In the genomic region with DNA sequence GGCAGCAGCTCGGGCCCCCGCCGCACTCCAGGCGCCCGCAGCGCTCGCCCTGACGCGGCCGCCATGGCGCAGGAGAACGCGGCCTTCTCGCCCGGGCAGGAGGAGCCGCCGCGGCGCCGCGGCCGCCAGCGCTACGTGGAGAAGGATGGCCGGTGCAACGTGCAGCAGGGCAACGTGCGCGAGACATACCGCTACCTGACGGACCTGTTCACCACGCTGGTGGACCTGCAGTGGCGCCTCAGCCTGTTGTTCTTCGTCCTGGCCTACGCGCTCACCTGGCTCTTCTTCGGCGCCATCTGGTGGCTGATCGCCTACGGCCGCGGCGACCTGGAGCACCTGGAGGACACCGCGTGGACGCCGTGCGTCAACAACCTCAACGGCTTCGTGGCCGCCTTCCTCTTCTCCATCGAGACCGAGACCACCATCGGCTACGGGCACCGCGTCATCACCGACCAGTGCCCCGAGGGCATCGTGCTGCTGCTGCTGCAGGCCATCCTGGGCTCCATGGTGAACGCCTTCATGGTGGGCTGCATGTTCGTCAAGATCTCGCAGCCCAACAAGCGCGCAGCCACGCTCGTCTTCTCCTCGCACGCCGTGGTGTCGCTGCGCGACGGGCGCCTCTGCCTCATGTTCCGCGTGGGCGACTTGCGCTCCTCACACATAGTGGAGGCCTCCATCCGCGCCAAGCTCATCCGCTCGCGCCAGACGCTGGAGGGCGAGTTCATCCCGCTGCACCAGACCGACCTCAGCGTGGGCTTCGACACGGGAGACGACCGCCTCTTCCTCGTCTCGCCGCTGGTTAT, we compare ENCODE assay signal across 9 cellular contexts. TPM values are rescaled to one million over a fixed set of nuclear protein-coding genes. Genes with fewer than 3 reads are reported as not detected.
DNase-seq lines count a peak whose midpoint lies in the region; ATAC-seq and TF ChIP-seq lines count a peak whose summit lies in the region.
"Had no signal": no experiment of that assay in that cellular context is flagged by ENCODE, and none has a peak within 500 bp of the region (broad histone marks: within the 10 kb centered on the region; RNA-seq: fewer than 3 reads in every experiment).

No MANE protein-coding gene starts in this region.

- no TSS peak for BruUV-seq in A673 (replicated peaks; lab: Mats Ljungman, UMichigan)

- no peak overlapping the region for H3K4me3 ChIP-seq in A673 (ENCODE audit: low read depth, low read length, poor library complexity, severe bottlenecking)
- peak overlapping the region; percentile 38 to 41 for H3K4me3 ChIP-seq in muscle layer of colon (ENCODE audit: low read depth in 1 of 2, low read length in 2 of 2)

- peaks cover 41% of the 10 kb centered on the region for H3K27me3 ChIP-seq in A673 (replicated peaks; ENCODE audit: insufficient read depth, low read depth, low read length, poor library complexity)
- peaks cover 29 to 31% of the 10 kb centered on the region in 2 donors for H3K27me3 ChIP-seq in muscle layer of colon (ENCODE audit: control insufficient read depth in 1 of 2, insufficient read depth in 2 of 2, low read length in 2 of 2)

- POLR2A ChIA-PET in A673 (lab: Charles Lee; ENCODE audit: low non-redundant PET), result no interaction called here

- ATAC-seq in GM19372 (IDR thresholded peaks at IDR 0.05; ENCODE audit: low read depth, unreplicated experiment), result peak; percentile 62
- peak; percentile 71 for ATAC-seq in stimulated activated effector memory CD8-positive, alpha-beta T cell treated with anti-CD3 and anti-CD28 coated beads, Interleukin-12 subunit alpha, Interleukin-12 subunit beta, amount 100 ng/mL, for 72 hours

- peaks cover 17% of the 10 kb centered on the region for H3K4me1 Mint-ChIP-seq in endothelial cell (ENCODE audit: unreplicated experiment)
- peaks cover 22% of the 10 kb centered on the region for H3K4me1 Mint-ChIP-seq in stimulated activated effector memory CD8-positive, alpha-beta T cell treated with anti-CD3 and anti-CD28 coated beads, Interleukin-12 subunit alpha, Interleukin-12 subunit beta, amount 100 ng/mL, for 72 hours

- CTCF ChIA-PET in A673 (lab: Charles Lee), result interaction anchor here (1.2 kb wide), 1 partner anchor 168 kb away, joined by 4 read pairs; no protein-coding TSS in a partner anchor

- no peak overlapping the region for H3K9ac ChIP-seq in muscle layer of colon (ENCODE audit: low read length)

- H3K27ac ChIP-seq in A673 (ENCODE audit: low read depth, low read length, poor library complexity, severe bottlenecking) (no peak overlapping the region), muscle layer of colon (ENCODE audit: low read depth, low read length) (no peak overlapping the region)

- no peaks in the 10 kb centered on the region for H3K36me3 Mint-ChIP-seq in endothelial cell (ENCODE audit: low read depth, unreplicated experiment)
- peaks cover 24% of the 10 kb centered on the region for H3K36me3 Mint-ChIP-seq in stimulated activated effector memory CD8-positive, alpha-beta T cell treated with anti-CD3 and anti-CD28 coated beads, Interleukin-12 subunit alpha, Interleukin-12 subunit beta, amount 100 ng/mL, for 72 hours

- no peaks in the 10 kb centered on the region for H3K9me3 Mint-ChIP-seq in endothelial cell (ENCODE audit: unreplicated experiment)
- H3K9me3 Mint-ChIP-seq in stimulated activated effector memory CD8-positive, alpha-beta T cell treated with anti-CD3 and anti-CD28 coated beads, Interleukin-12 subunit alpha, Interleukin-12 subunit beta, amount 100 ng/mL, for 72 hours, result no peaks in the 10 kb centered on the region

- H3K4me1 ChIP-seq in A673 (ENCODE audit: insufficient read depth, low read length, poor library complexity, severe bottlenecking) (no peaks in the 10 kb centered on the region), muscle layer of colon (ENCODE audit: insufficient read depth, low read length) (peaks cover 8% of the 10 kb centered on the region)

- DNase-seq in A673 (ENCODE audit: low spot score) (no peak), NCI-H2081 treated with DMSO at 0.1 percent for 48 hours (lab: John Stamatoyannopoulos, UW) (peak; percentile 37), endothelial cell (ENCODE audit: low spot score) (peak; percentile 58), GF-D8 (lab: John Stamatoyannopoulos, UW) (no peak)
- DNase-seq in activated CD8-positive, alpha-beta memory T cell treated with anti-CD3 and anti-CD28 coated beads, Interleukin-2, amount 50 U/mL, for 48 hours, result peak; percentile 83
- DNase-seq in stimulated activated effector memory CD8-positive, alpha-beta T cell treated with anti-CD3 and anti-CD28 coated beads, Interleukin-12 subunit alpha, Interleukin-12 subunit beta, amount 100 ng/mL, for 72 hours (ENCODE audit: low spot score in 2 of 2), result peak; percentile 54 to 82

- no peaks in the 10 kb centered on the region for H3K36me3 ChIP-seq in A673 (ENCODE audit: insufficient read depth, low read length, poor library complexity, severe bottlenecking)
- H3K36me3 ChIP-seq in muscle layer of colon (ENCODE audit: insufficient read depth, low read length), result no peaks in the 10 kb centered on the region

- peak overlapping the region; percentile 62 for H3K4me3 Mint-ChIP-seq in endothelial cell (ENCODE audit: unreplicated experiment)
- H3K4me3 Mint-ChIP-seq in stimulated activated effector memory CD8-positive, alpha-beta T cell treated with anti-CD3 and anti-CD28 coated beads, Interleukin-12 subunit alpha, Interleukin-12 subunit beta, amount 100 ng/mL, for 72 hours, result peak overlapping the region; percentile 54

- no peaks in the 10 kb centered on the region for H3K9me3 ChIP-seq in A673 (ENCODE audit: low read depth, low read length, poor library complexity, severe bottlenecking)
- no peaks in the 10 kb centered on the region for H3K9me3 ChIP-seq in muscle layer of colon (ENCODE audit: low read length)

- TF ChIP-seq CTCF in A673 (conservative IDR thresholded peaks at IDR 0.05; ENCODE audit: low read depth, low read length) (peak; percentile 59), endothelial cell (IDR thresholded peaks at IDR 0.05; ENCODE audit: unreplicated experiment) (peak; percentile 44)

- peaks cover 32% of the 10 kb centered on the region for H3K27me3 Mint-ChIP-seq in endothelial cell (ENCODE audit: unreplicated experiment)

- no peak overlapping the region for H3K27ac Mint-ChIP-seq in endothelial cell (ENCODE audit: unreplicated experiment)
- no peak overlapping the region for H3K27ac Mint-ChIP-seq in stimulated activated effector memory CD8-positive, alpha-beta T cell treated with anti-CD3 and anti-CD28 coated beads, Interleukin-12 subunit alpha, Interleukin-12 subunit beta, amount 100 ng/mL, for 72 hours

- intact Hi-C loops in A673 (cut with micrococcal nuclease; ENCODE audit: unreplicated experiment), result no loop called here

RNA-seq across cellular contexts. Expression of a gene that starts 2.8 kb away (rescaled TPM):
- total RNA-seq in A673 (2021), result not detected in 2 replicates
- total RNA-seq in endothelial cell (ENCODE audit: unreplicated experiment), result 0.05 TPM
- total RNA-seq: pulmonary artery endothelial cell had no signal

RNA-seq across cellular contexts. Expression of a gene that starts 14.2 kb away (rescaled TPM):
- total RNA-seq in A673 (2021) (not detected in 2 replicates), endothelial cell (ENCODE audit: unreplicated experiment) (not detected)
- total RNA-seq: pulmonary artery endothelial cell had no signal

RNA-seq across cellular contexts. Expression of a gene that starts 14.2 kb away (rescaled TPM):
- total RNA-seq in A673 (2021) (14.0 and 18.1 TPM in 2 replicates), endothelial cell (ENCODE audit: unreplicated experiment) (17.2 TPM)

RNA-seq across cellular contexts. Expression of a gene that starts 31.4 kb away (rescaled TPM):
- total RNA-seq in A673 (2021) (not detected in 2 replicates), endothelial cell (ENCODE audit: unreplicated experiment) (0.49 TPM)
- total RNA-seq: pulmonary artery endothelial cell had no signal

RNA-seq across cellular contexts. Expression of a gene that starts 52.4 kb away (rescaled TPM):
- total RNA-seq in A673 (2021) (4.6 and 5.3 TPM in 2 replicates), endothelial cell (ENCODE audit: unreplicated experiment) (6.0 TPM)

Comparison
In these comparisons a context has a peak if more than half of its experiments do, and no peak if none do; other contexts are left out.
1. DNase-seq: peak in NCI-H2081 treated with DMSO at 0.1 percent for 48 hours (single experiment), activated CD8-positive, alpha-beta memory T cell treated with anti-CD3 and anti-CD28 coated beads, Interleukin-2, amount 50 U/mL, for 48 hours (single experiment), endothelial cell (single experiment) and stimulated activated effector memory CD8-positive, alpha-beta T cell treated with anti-CD3 and anti-CD28 coated beads, Interleukin-12 subunit alpha, Interleukin-12 subunit beta, amount 100 ng/mL, for 72 hours (2 of 2); none in A673 (single experiment) and GF-D8 (single experiment).